Comparison of ENCODE assay signal across 23 cellular contexts in the genomic region with DNA sequence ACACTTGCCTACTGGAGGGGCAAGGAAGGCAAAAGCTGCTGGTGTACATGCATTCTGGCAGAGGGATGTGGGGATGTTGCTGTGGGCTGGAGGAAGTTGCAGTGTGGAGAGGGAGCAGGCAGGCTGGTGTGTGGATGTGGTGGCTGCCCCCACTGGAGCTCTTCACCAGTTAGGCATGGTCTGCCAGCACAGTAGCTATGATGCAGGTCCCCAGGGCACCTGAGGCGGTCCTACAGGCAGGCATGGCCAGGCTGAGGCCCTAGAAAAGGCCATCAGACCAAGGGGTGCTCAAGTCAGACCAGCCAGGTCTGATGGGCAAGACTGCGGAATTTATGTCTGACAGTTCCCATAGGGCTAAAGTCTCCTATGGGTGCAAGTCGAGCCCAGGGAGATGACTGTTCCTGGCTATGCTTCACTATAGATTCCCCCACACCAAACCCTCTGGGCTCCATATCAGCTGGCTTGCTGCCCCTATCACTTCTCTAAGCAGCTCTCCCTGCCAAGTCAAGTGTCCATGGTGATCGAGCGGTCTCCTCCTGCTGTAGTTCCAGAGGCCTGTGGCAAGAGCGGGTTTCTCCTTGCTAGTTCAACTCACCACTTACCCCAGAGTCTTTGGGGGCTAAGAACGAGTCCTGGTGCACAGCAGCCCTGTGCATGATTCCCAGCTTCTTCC.
"Had no signal": no experiment of that assay in that cellular context is flagged by ENCODE, and none has a peak within 500 bp of the region (broad histone marks: within the 10 kb centered on the region; RNA-seq: fewer than 3 reads in every experiment).

No MANE protein-coding gene starts in this region.

- H3K4me3 ChIP-seq: SJCRH30 had no signal

- H3K27me3 ChIP-seq: brain microvascular endothelial cell, SJCRH30 had no signal

- H3K9ac ChIP-seq: SK-N-SH had no signal

- H3K36me3 Mint-ChIP-seq: activated naive CD4-positive, alpha-beta T cell treated with anti-CD3 and anti-CD28 coated beads, Interleukin-2, amount 10 ng/mL, durations not matched to agents 7 days and 5 days; activated naive CD8-positive, alpha-beta T cell treated with anti-CD3 and anti-CD28 coated beads for 36 hours had no signal

- H3K36me3 ChIP-seq: brain microvascular endothelial cell, SJCRH30 had no signal

- H3K27me3 Mint-ChIP-seq: activated CD4-positive, alpha-beta memory T cell treated with anti-CD3 and anti-CD28 coated beads, Interleukin-2, amount 10 ng/mL, durations not matched to agents 7 days and 5 days; activated naive CD4-positive, alpha-beta T cell treated with anti-CD3 and anti-CD28 coated beads, Interleukin-2, amount 10 ng/mL, durations not matched to agents 7 days and 5 days; activated naive CD8-positive, alpha-beta T cell treated with anti-CD3 and anti-CD28 coated beads for 36 hours had no signal

- H3K4me1 Mint-ChIP-seq: activated CD4-positive, alpha-beta memory T cell treated with anti-CD3 and anti-CD28 coated beads, Interleukin-2, amount 10 ng/mL, durations not matched to agents 7 days and 5 days; activated naive CD4-positive, alpha-beta T cell treated with anti-CD3 and anti-CD28 coated beads, Interleukin-2, amount 10 ng/mL, durations not matched to agents 7 days and 5 days; activated naive CD8-positive, alpha-beta T cell treated with anti-CD3 and anti-CD28 coated beads for 36 hours had no signal

- H3K9me3 ChIP-seq: SJCRH30 had no signal

- DNase-seq: activated CD4-positive, alpha-beta memory T cell treated with anti-CD3 and anti-CD28 coated beads, Interleukin-2, amount 10 ng/mL, durations not matched to agents 7 days and 5 days; activated CD4-positive, alpha-beta T cell treated with anti-CD3 and anti-CD28 coated beads, Interleukin-2, amount 50 U/mL, for 1 hour; activated CD4-positive, CD25-positive, alpha-beta regulatory T cell; activated gamma-delta T cell treated with Interleukin-2 at 50 U/mL for 16 hours; activated naive CD4-positive, alpha-beta T cell treated with anti-CD3 and anti-CD28 coated beads, Interleukin-2, amount 10 ng/mL, durations not matched to agents 7 days and 5 days; activated naive CD8-positive, alpha-beta T cell treated with anti-CD3 and anti-CD28 coated beads for 36 hours; activated T-cell treated with anti-CD3 and anti-CD28 coated beads for 4 hours; activated T-cell treated with anti-CD3 and anti-CD28 coated beads, Interleukin-2, amount 50 U/mL, for 48 hours; brain microvascular endothelial cell; caudate nucleus; Kasumi-1; NCI-H1105 treated with DMSO at 0.1 percent for 48 hours; NCI-H1436 treated with DMSO at 0.1 percent for 48 hours; NCI-H2081; NCI-H2171; NCI-H2227 treated with DMSO at 0.1 percent for 48 hours; NCI-H446 treated with DMSO at 0.1 percent for 48 hours; NCI-H748 treated with DMSO at 0.1 percent for 48 hours; SJCRH30; SK-N-SH; T-helper 1 cell had no signal

- H3K4me2 ChIP-seq: SK-N-SH had no signal

- H3K4me3 Mint-ChIP-seq: activated CD4-positive, alpha-beta memory T cell treated with anti-CD3 and anti-CD28 coated beads, Interleukin-2, amount 10 ng/mL, durations not matched to agents 7 days and 5 days; activated naive CD4-positive, alpha-beta T cell treated with anti-CD3 and anti-CD28 coated beads, Interleukin-2, amount 10 ng/mL, durations not matched to agents 7 days and 5 days; activated naive CD8-positive, alpha-beta T cell treated with anti-CD3 and anti-CD28 coated beads for 36 hours had no signal

- H3K27ac ChIP-seq: brain microvascular endothelial cell, SJCRH30, VCaP had no signal

- H3K27ac Mint-ChIP-seq: activated CD4-positive, alpha-beta memory T cell treated with anti-CD3 and anti-CD28 coated beads, Interleukin-2, amount 10 ng/mL, durations not matched to agents 7 days and 5 days; activated naive CD4-positive, alpha-beta T cell treated with anti-CD3 and anti-CD28 coated beads, Interleukin-2, amount 10 ng/mL, durations not matched to agents 7 days and 5 days; activated naive CD8-positive, alpha-beta T cell treated with anti-CD3 and anti-CD28 coated beads for 36 hours; activated T-helper 2 cell treated with anti-CD3 and anti-CD28 coated beads, Interferon-gamma antibody, Interleukin-2, Interleukin-4, amounts not matched to agents 10 μg/mL and 5 μg/mL and 100 μg/mL, durations not matched to agents 14 hours and 24 hours and 36 hours had no signal

- H3K4me1 ChIP-seq: SJCRH30 had no signal
